In the genomic region with DNA sequence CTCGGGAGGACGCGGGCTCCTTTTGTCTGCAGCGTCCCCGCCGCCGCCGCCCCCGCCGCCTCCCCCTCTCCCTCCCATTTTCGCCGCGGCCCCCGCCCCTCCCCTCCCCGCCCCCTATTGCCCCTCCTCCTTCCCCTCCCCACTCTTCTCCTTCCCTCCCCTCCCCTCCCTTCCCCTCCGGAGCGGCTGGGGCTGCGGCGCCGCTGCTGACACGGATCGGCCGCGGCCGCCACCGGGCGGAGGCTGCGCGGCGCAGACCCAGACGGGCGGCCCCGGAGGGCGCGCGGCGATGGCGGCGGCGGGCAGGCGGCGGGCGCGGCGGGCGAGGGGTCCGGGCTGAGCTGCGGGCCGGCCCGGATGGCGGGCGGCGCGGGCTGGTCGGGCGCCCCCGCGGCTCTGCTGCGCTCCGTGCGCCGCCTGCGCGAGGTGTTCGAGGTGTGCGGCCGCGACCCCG, we compare ENCODE assay signal across 9 cellular contexts. TPM values are rescaled to one million over a fixed set of nuclear protein-coding genes. Genes with fewer than 3 reads are reported as not detected.
DNase-seq lines count a peak whose midpoint lies in the region; ATAC-seq, FAIRE-seq and TF ChIP-seq lines count a peak whose summit lies in the region.
"Had no signal": no experiment of that assay in that cellular context is flagged by ENCODE, and none has a peak within 500 bp of the region (broad histone marks: within the 10 kb centered on the region; RNA-seq: fewer than 3 reads in every experiment).

Gene RAB11FIP4 (plus strand): TSS at position 180 of the 454 bp plus-strand sequence. CDS start 178 bp downstream, at position 358.

- peaks cover 0 to 3% (median 0%) of the 10 kb centered on the region in 7 donors for H3K9me3 Mint-ChIP-seq in CD4-positive, CD25-positive, alpha-beta regulatory T cell

- H3K9ac ChIP-seq in kidney (ENCODE audit: low read length in 2 of 2), result no peak within 1 kb of the TSS

- no peak for FAIRE-seq in kidney (lab: Jason Lieb, UNC)

- no peaks in the 10 kb centered on the region for H3K36me3 ChIP-seq in CD4-positive, CD25-positive, alpha-beta regulatory T cell (ENCODE audit: control insufficient read depth, insufficient read depth, low read length)
- H3K36me3 ChIP-seq in brain microvascular endothelial cell (replicated peaks), result no peaks in the 10 kb centered on the region
- no peaks in the 10 kb centered on the region for H3K36me3 ChIP-seq in kidney (ENCODE audit: control insufficient read depth in 1 of 2, insufficient read depth in 2 of 2, low read length in 2 of 2)

- TF ChIP-seq CTCF in brain microvascular endothelial cell (IDR thresholded peaks at IDR 0.05; ENCODE audit: low read depth, low read length, missing control alignments) (no peak), kidney (IDR thresholded peaks at IDR 0.05; ENCODE audit: borderline replicate concordance, extremely low read depth, insufficient read depth) (no peak)

- no peak within 1 kb of the TSS for H3K27ac ChIP-seq in CD4-positive, CD25-positive, alpha-beta regulatory T cell (ENCODE audit: insufficient read depth, low read length, poor library complexity, severe bottlenecking)
- H3K27ac ChIP-seq in brain microvascular endothelial cell (no peak within 1 kb of the TSS), kidney (ENCODE audit: low read depth in 2 of 2, low read length in 2 of 2) (no peak within 1 kb of the TSS)
- H3K27ac ChIP-seq: epithelial cell of prostate had no signal

- H3K4me1 Mint-ChIP-seq in CD4-positive, CD25-positive, alpha-beta regulatory T cell, result peaks cover 0 to 17% (median 11%) of the 10 kb centered on the region in 4 donors

- H3K9me3 ChIP-seq in CD4-positive, CD25-positive, alpha-beta regulatory T cell (ENCODE audit: control insufficient read depth in 2 of 2, low read length in 2 of 2), result no peaks in the 10 kb centered on the region
- no peaks in the 10 kb centered on the region for H3K9me3 ChIP-seq in kidney (ENCODE audit: control insufficient read depth in 1 of 2, low read length in 2 of 2)

- peak within 1 kb of the TSS; percentile 69 to 84 (median 74) for H3K4me3 Mint-ChIP-seq in CD4-positive, CD25-positive, alpha-beta regulatory T cell

- peak within 1 kb of the TSS in 1 of 3 donors; percentile 62 for H3K27ac Mint-ChIP-seq in CD4-positive, CD25-positive, alpha-beta regulatory T cell

- peaks cover 8% of the 10 kb centered on the region for H3K4me1 ChIP-seq in CD4-positive, CD25-positive, alpha-beta regulatory T cell (ENCODE audit: control insufficient read depth, insufficient read depth, low read length, poor library complexity, severe bottlenecking)
- peaks cover 0 to 2% of the 10 kb centered on the region in 2 donors for H3K4me1 ChIP-seq in kidney (ENCODE audit: control insufficient read depth in 1 of 2, insufficient read depth in 1 of 2, low read depth in 1 of 2, low read length in 2 of 2)

- in situ Hi-C loops in brain microvascular endothelial cell (cut with HindIII; ENCODE audit: low pct_ligation_motif_present, low sequenced_read_pairs), result no loop called here

- no peak for ATAC-seq in CD4-positive, CD25-positive, alpha-beta regulatory T cell (ENCODE audit: low read depth in 2 of 2)
- ATAC-seq in left colon, result peak; percentile 38
- ATAC-seq in HG02870 (IDR thresholded peaks at IDR 0.05; ENCODE audit: unreplicated experiment), result no peak

- peaks cover 9% of the 10 kb centered on the region for H3K27me3 ChIP-seq in CD4-positive, CD25-positive, alpha-beta regulatory T cell (ENCODE audit: control insufficient read depth, insufficient read depth, low read length)
- peaks cover 18% of the 10 kb centered on the region for H3K27me3 ChIP-seq in brain microvascular endothelial cell (replicated peaks)

- no peaks in the 10 kb centered on the region for H3K36me3 Mint-ChIP-seq in CD4-positive, CD25-positive, alpha-beta regulatory T cell

- peaks cover 65% of the 10 kb centered on the region for H3K27me3 Mint-ChIP-seq in CD4-positive, CD25-positive, alpha-beta regulatory T cell

- no peak within 1 kb of the TSS for H3K4me3 ChIP-seq in CD4-positive, CD25-positive, alpha-beta regulatory T cell (ENCODE audit: low read depth, low read length)
- peak within 1 kb of the TSS; percentile 46 for H3K4me3 ChIP-seq in brain microvascular endothelial cell (ENCODE audit: low read depth, low read length)
- no peak within 1 kb of the TSS for H3K4me3 ChIP-seq in kidney (ENCODE audit: low read length in 2 of 2)

- intact Hi-C loops in left colon (cut with DNase I, micrococcal nuclease) (no loop called here), kidney (cut with DNase I) (no loop called here)

- DNase-seq in CD4-positive, CD25-positive, alpha-beta regulatory T cell, result no peak
- DNase-seq in NCI-H1105 treated with DMSO at 0.1 percent for 48 hours (lab: John Stamatoyannopoulos, UW), result peak; percentile 18
- DNase-seq in brain microvascular endothelial cell, result no peak
- no peak for DNase-seq in left colon
- DNase-seq in superior temporal gyrus (ENCODE audit: extremely low spot score), result peak; percentile 17
- DNase-seq in kidney, result no peak
- no peak for DNase-seq in HuH-7 (ENCODE audit: low spot score)

RNA-seq across cellular contexts. Expression of gene RAB11FIP4, which starts in this region (rescaled TPM):
- 79.7 TPM for total RNA-seq in CD4-positive, CD25-positive, alpha-beta regulatory T cell
- polyA plus RNA-seq in CD4-positive, CD25-positive, alpha-beta regulatory T cell, result 10 to 100 TPM; 23.1 to 28.4 (median 23.4) TPM
- 10 to 100 TPM; 42.5 to 46.9 TPM for total RNA-seq in left colon
- 32.5 TPM for total RNA-seq in kidney
- 10.0 TPM for polyA plus RNA-seq in kidney (ENCODE audit: insufficient read depth, low read depth, low replicate concordance)

Comparison
In these comparisons a context has a peak if more than half of its experiments do, and no peak if none do; other contexts are left out.
1. DNase-seq: peak in NCI-H1105 treated with DMSO at 0.1 percent for 48 hours (single experiment) and superior temporal gyrus (single experiment); none in CD4-positive, CD25-positive, alpha-beta regulatory T cell (0 of 3), brain microvascular endothelial cell (single experiment), left colon (0 of 2), kidney (single experiment) and HuH-7 (single experiment).